9 cellular contexts compared by ENCODE assay signal in the genomic region with DNA sequence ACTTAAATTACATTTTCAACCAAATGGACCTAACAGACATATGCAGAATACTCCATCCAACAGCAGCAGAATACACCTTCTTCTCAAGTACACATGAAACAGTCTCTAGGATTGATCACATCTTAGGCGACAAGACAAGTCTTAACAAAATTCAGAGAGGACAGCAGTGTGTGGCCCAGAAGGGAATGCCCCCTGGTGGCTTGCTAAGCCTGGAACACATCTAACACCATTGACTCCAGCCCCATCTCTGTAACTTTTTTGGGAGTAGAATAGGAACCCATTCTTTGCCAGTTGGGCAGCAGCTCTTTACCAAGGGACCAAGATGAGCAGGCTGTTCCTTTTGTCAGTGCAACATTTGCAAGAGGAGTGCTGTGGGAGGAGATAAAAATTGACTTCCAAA.
A peak's percentile ranks its signal among the peaks of the same experiment; 100 is the strongest.
DNase-seq lines count a peak whose midpoint lies in the region; ATAC-seq and TF ChIP-seq lines count a peak whose summit lies in the region.
"Had no signal": no experiment of that assay in that cellular context is flagged by ENCODE, and none has a peak within 500 bp of the region (broad histone marks: within the 10 kb centered on the region; RNA-seq: fewer than 3 reads in every experiment).

No MANE protein-coding gene starts in this region.

- no peaks in the 10 kb centered on the region for H3K4me1 ChIP-seq in CD8-positive, alpha-beta memory T cell (ENCODE audit: insufficient read depth, low read length)

- peaks cover 0 to 5% (median 0%) of the 10 kb centered on the region in 3 donors for H3K4me1 Mint-ChIP-seq in CD8-positive, alpha-beta memory T cell
- peaks cover 21% of the 10 kb centered on the region for H3K4me1 Mint-ChIP-seq in glutamatergic neuron (ENCODE audit: low read depth, unreplicated experiment)
- H3K4me1 Mint-ChIP-seq: IgD-negative memory B cell had no signal

- H3K27me3 ChIP-seq in CD8-positive, alpha-beta memory T cell (ENCODE audit: insufficient read depth, low read length, poor library complexity, severe bottlenecking): no peaks in the 10 kb centered on the region

- no peaks in the 10 kb centered on the region for H3K27me3 Mint-ChIP-seq in CD8-positive, alpha-beta memory T cell
- H3K27me3 Mint-ChIP-seq in glutamatergic neuron (ENCODE audit: unreplicated experiment): peaks cover 2% of the 10 kb centered on the region
- H3K27me3 Mint-ChIP-seq: IgD-negative memory B cell had no signal

- H3K36me3 ChIP-seq in CD8-positive, alpha-beta memory T cell (ENCODE audit: insufficient read depth, low read length): no peaks in the 10 kb centered on the region

- CTCF ChIA-PET in CD8-positive, alpha-beta memory T cell (lab: Charles Lee): no interaction called here

- POLR2A ChIA-PET in CD8-positive, alpha-beta memory T cell (lab: Charles Lee): no interaction called here

- H3K9me3 ChIP-seq in CD8-positive, alpha-beta memory T cell (ENCODE audit: low read length): no peaks in the 10 kb centered on the region

- no peak overlapping the region for H3K27ac ChIP-seq in CD8-positive, alpha-beta memory T cell (ENCODE audit: low read depth, low read length)

- no peaks in the 10 kb centered on the region for H3K36me3 Mint-ChIP-seq in CD8-positive, alpha-beta memory T cell
- H3K36me3 Mint-ChIP-seq in glutamatergic neuron (ENCODE audit: unreplicated experiment): no peaks in the 10 kb centered on the region
- H3K36me3 Mint-ChIP-seq: IgD-negative memory B cell had no signal

- ATAC-seq in GM19397 (IDR thresholded peaks at IDR 0.05; ENCODE audit: unreplicated experiment): peak; percentile 71

- peak in 3 of 5 donors; percentile 8 to 20 (median 10) for DNase-seq in CD8-positive, alpha-beta memory T cell
- DNase-seq in Jurkat, Clone E6-1 (ENCODE audit: low read depth, low spot score): peak; percentile 49
- DNase-seq in activated T-cell treated with anti-CD3 and anti-CD28 coated beads, Interleukin-2, amount 50 U/mL, for 1 hour: peak; percentile 48
- DNase-seq in glutamatergic neuron (peak; percentile 25), NCI-H2171 (lab: John Stamatoyannopoulos, UW) (no peak), ureter (ENCODE audit: low spot score) (no peak)
- peak; percentile 20 to 37 (median 34) for DNase-seq in stimulated activated CD4-positive, alpha-beta T cell treated with anti-CD3 and anti-CD28 coated beads, Interleukin-12 subunit alpha, Interleukin-12 subunit beta, amount 100 ng/mL, for 48 hours (ENCODE audit: low read depth in 2 of 3, low spot score in 1 of 3)

- H3K4me3 Mint-ChIP-seq in CD8-positive, alpha-beta memory T cell: no peak overlapping the region
- no peak overlapping the region for H3K4me3 Mint-ChIP-seq in glutamatergic neuron (ENCODE audit: unreplicated experiment)
- H3K4me3 Mint-ChIP-seq: IgD-negative memory B cell had no signal

- TF ChIP-seq CTCF in glutamatergic neuron (IDR thresholded peaks at IDR 0.05; ENCODE audit: partially characterized antibody, unreplicated experiment): peak; percentile 37

- peaks cover 0 to 2% (median 0%) of the 10 kb centered on the region in 5 donors for H3K9me3 Mint-ChIP-seq in CD8-positive, alpha-beta memory T cell
- H3K9me3 Mint-ChIP-seq in glutamatergic neuron (ENCODE audit: unreplicated experiment): peaks cover 3% of the 10 kb centered on the region

- peak overlapping the region in 1 of 8 donors; percentile 33 for H3K27ac Mint-ChIP-seq in CD8-positive, alpha-beta memory T cell
- H3K27ac Mint-ChIP-seq in glutamatergic neuron (ENCODE audit: unreplicated experiment): peak overlapping the region; percentile 14
- H3K27ac Mint-ChIP-seq: IgD-negative memory B cell had no signal

- H3K4me3 ChIP-seq in CD8-positive, alpha-beta memory T cell (ENCODE audit: low read length): no peak overlapping the region
- no peak overlapping the region for H3K4me3 ChIP-seq in Jurkat, Clone E6-1 (ENCODE audit: low read length)

Comparison
In these comparisons a context has a peak if more than half of its experiments do, and no peak if none do; other contexts are left out.
1. DNase-seq: peak in CD8-positive, alpha-beta memory T cell (3 of 5), Jurkat, Clone E6-1 (single experiment), activated T-cell treated with anti-CD3 and anti-CD28 coated beads, Interleukin-2, amount 50 U/mL, for 1 hour (single experiment), glutamatergic neuron (single experiment) and stimulated activated CD4-positive, alpha-beta T cell treated with anti-CD3 and anti-CD28 coated beads, Interleukin-12 subunit alpha, Interleukin-12 subunit beta, amount 100 ng/mL, for 48 hours (3 of 3); none in NCI-H2171 (single experiment) and ureter (single experiment).